25 cellular contexts compared by ENCODE assay signal in the genomic region with DNA sequence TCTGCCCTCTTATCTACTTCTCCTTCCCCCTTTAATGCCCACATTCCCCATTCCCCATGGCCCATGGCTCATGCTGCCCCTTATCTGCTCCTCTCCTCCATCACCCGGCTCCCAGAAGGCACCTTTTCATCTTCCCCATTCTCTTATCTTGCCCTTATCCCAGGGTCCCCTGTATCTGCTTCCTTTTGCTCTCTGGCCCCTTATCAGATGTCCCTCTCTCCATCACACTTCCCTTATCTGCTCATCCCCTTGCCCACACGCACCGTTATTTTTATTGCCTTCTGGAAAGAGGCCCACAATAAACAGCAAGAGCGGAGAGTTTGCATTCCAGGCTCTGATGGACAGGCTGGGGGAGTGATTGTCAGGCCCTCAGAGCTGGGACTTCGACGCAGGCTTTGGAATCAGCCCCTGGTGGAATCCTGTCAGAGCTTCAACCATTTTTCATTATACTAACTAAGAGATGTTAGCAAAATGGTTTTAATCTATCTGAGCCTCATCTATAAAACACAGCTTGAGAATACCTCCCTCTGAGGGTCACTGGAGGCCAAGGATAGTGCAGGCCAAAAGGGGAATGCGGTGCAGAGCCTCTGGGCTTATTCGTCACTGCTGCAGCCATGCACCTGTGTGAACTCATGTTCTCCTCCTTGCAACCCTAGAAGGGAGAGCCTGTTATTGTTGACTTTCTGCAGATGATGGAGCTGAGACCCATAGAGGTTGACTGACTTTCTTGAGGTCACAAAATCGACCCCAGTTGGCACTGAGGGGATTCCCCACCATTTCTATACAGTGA. TPM values are rescaled to one million over a fixed set of nuclear protein-coding genes. Genes with fewer than 3 reads are reported as not detected.
DNase-seq lines count a peak whose midpoint lies in the region; ATAC-seq, FAIRE-seq and TF ChIP-seq lines count a peak whose summit lies in the region.
"Had no signal": no experiment of that assay in that cellular context is flagged by ENCODE, and none has a peak within 500 bp of the region (broad histone marks: within the 10 kb centered on the region; RNA-seq: fewer than 3 reads in every experiment).

No MANE protein-coding gene starts in this region.

- H3K9me1 ChIP-seq in K562 (ENCODE audit: control insufficient read depth, insufficient read depth, low read length): no peaks in the 10 kb centered on the region

- peaks cover 10% of the 10 kb centered on the region for H3K27me3 Mint-ChIP-seq in neural progenitor cell (ENCODE audit: insufficient read depth, low read depth)

- no peak overlapping the region for H3K4me3 Mint-ChIP-seq in neural progenitor cell
- H3K4me3 Mint-ChIP-seq: CD8-positive, alpha-beta memory T cell had no signal

- DNase-seq in CMK (ENCODE audit: low read depth) (peak; percentile 61), SK-N-DZ (ENCODE audit: low spot score) (peak; percentile 35), K562 (ENCODE audit: extremely low read depth in 1 of 4, low spot score in 3 of 4) (peak in 2 of 4 experiments; percentile 28 to 60), neural progenitor cell (ENCODE audit: low spot score) (no peak), adrenal gland (no peak)
- DNase-seq in stimulated activated CD4-positive, alpha-beta T cell treated with anti-CD3 and anti-CD28 coated beads, Interleukin-15, amount 100 ng/mL, for 24 hours: no peak
- DNase-seq: AML-193; CD8-positive, alpha-beta memory T cell; DMS53; GF-D8; NCI-H1105; NCI-H146; NCI-H2029; NCI-H345; NCI-H774; NK-92 treated with Interleukin-12 subunit alpha and Interleukin-12 subunit beta, amount 100 ng/mL, for 24 hours had no signal

- no TSS peak for BruUV-seq in K562 (replicated peaks; lab: Mats Ljungman, UMichigan)

- in situ Hi-C loops in K562 (cut with MboI): no loop called here

- H3K9me3 ChIP-seq in K562 (replicated peaks; ENCODE audit: control insufficient read depth, insufficient read depth, low read depth, low read length) (no peaks in the 10 kb centered on the region), neural progenitor cell (ENCODE audit: low read depth) (no peaks in the 10 kb centered on the region), adrenal gland (replicated peaks in 1 of 3) (no peaks in the 10 kb centered on the region)

- H4K20me1 ChIP-seq in K562 (replicated peaks; ENCODE audit: control insufficient read depth, insufficient read depth, low read length): no peaks in the 10 kb centered on the region
- H4K20me1 ChIP-seq in neural progenitor cell (ENCODE audit: low read depth): no peaks in the 10 kb centered on the region

- H3K27me3 ChIP-seq in K562 (ENCODE audit: control insufficient read depth in 2 of 2, insufficient read depth in 2 of 2, low read length in 2 of 2) (no peaks in the 10 kb centered on the region), neural progenitor cell (no peaks in the 10 kb centered on the region), adrenal gland (no peaks in the 10 kb centered on the region)

- intact Hi-C loops in K562 (cut with micrococcal nuclease): no loop called here
- intact Hi-C loops in adrenal gland (cut with DNase I): loop anchor here in 1 of 2 donors (10.0 kb wide), 1 partner anchor 100 kb away; no protein-coding TSS in a partner anchor

- H3K27ac Mint-ChIP-seq in neural progenitor cell: peak overlapping the region; percentile 9
- H3K27ac Mint-ChIP-seq: CD8-positive, alpha-beta memory T cell had no signal

- no peak for TF ChIP-seq RAD21 in K562 (CRISPR knock-in tag; conservative IDR thresholded peaks at IDR 0.05 in 1 of 2, IDR thresholded peaks at IDR 0.05 in 1 of 2)

- no peaks in the 10 kb centered on the region for H3K36me3 Mint-ChIP-seq in neural progenitor cell
- H3K36me3 Mint-ChIP-seq: CD8-positive, alpha-beta memory T cell had no signal

- no peak overlapping the region; a peak in 1 of 4 replicates for H3K9ac ChIP-seq in K562 (ENCODE audit: insufficient read depth in 1 of 2, low read depth in 2 of 2, low read length in 2 of 2)
- H3K9ac ChIP-seq in neural progenitor cell: no peak overlapping the region
- H3K9ac ChIP-seq: KMS-11 had no signal

- ATAC-seq in K562: peak; percentile 25
- no peak for ATAC-seq in HG03520 (IDR thresholded peaks at IDR 0.05; ENCODE audit: unreplicated experiment)
- ATAC-seq in HG03025 (IDR thresholded peaks at IDR 0.05; ENCODE audit: low FRiP score, unreplicated experiment): no peak
- ATAC-seq: Panc1 had no signal

- POLR2A ChIA-PET in K562 (lab: Yijun Ruan, JAX): interaction anchor here (1.1 kb wide), 1 partner anchor 104 kb away, joined by 3 read pairs; no protein-coding TSS in a partner anchor

- H2AFZ ChIP-seq in K562 (ENCODE audit: low read depth, low read length) (no peak overlapping the region; the same call in 1 of the 2 replicates), neural progenitor cell (replicated peaks) (peak overlapping the region; percentile 42)

- H3F3A ChIP-seq in neural progenitor cell (ENCODE audit: low read depth): no peaks in the 10 kb centered on the region

- no peak overlapping the region; the same call in 1 of the 2 replicates for H3K4me2 ChIP-seq in K562 (ENCODE audit: insufficient read depth, low read length)
- no peak overlapping the region for H3K4me2 ChIP-seq in neural progenitor cell
- H3K4me2 ChIP-seq: KMS-11 had no signal

- no peaks in the 10 kb centered on the region for H3K79me2 ChIP-seq in K562 (ENCODE audit: control insufficient read depth, insufficient read depth, low read length)
- H3K79me2 ChIP-seq in neural progenitor cell (ENCODE audit: low read depth): no peaks in the 10 kb centered on the region

- H3K27ac ChIP-seq in K562 (ENCODE audit: extremely low read depth, low read depth, low read length): no peak overlapping the region
- no peak overlapping the region for H3K27ac ChIP-seq in neural progenitor cell
- H3K27ac ChIP-seq in adrenal gland: no peak overlapping the region
- H3K27ac ChIP-seq: C4-2B, KMS-11 had no signal

- TF ChIP-seq POLR2A in K562 (conservative IDR thresholded peaks at IDR 0.05) (no peak), adrenal gland (IDR thresholded peaks at IDR 0.05) (no peak)

- H3K36me3 ChIP-seq in K562 (ENCODE audit: control insufficient read depth, insufficient read depth, low read length) (no peaks in the 10 kb centered on the region), neural progenitor cell (no peaks in the 10 kb centered on the region), adrenal gland (replicated peaks in 1 of 2) (no peaks in the 10 kb centered on the region)

- TF ChIP-seq CTCF in K562 (IDR thresholded peaks at IDR 0.05 in 2 of 3, conservative IDR thresholded peaks at IDR 0.05 in 1 of 3; ENCODE audit: insufficient read depth in 2 of 3, low read depth in 1 of 3, low read length in 3 of 3) (no peak), neural progenitor cell (IDR thresholded peaks at IDR 0.05) (no peak), adrenal gland (IDR thresholded peaks at IDR 0.05) (no peak)

- CTCF ChIA-PET in K562 (lab: Yijun Ruan, JAX; ENCODE audit: low intra/inter-chr PET ratio): interaction anchor here (0.8 kb wide), 1 partner anchor 13 kb away, joined by 3 read pairs; no protein-coding TSS in a partner anchor

- H3K9me3 Mint-ChIP-seq in neural progenitor cell: no peaks in the 10 kb centered on the region

- no peak overlapping the region for H3K4me3 ChIP-seq in K562
- no peak overlapping the region for H3K4me3 ChIP-seq in neural progenitor cell
- H3K4me3 ChIP-seq in adrenal gland: no peak overlapping the region

- H3K4me1 Mint-ChIP-seq in neural progenitor cell: peaks cover 7% of the 10 kb centered on the region
- H3K4me1 Mint-ChIP-seq: CD8-positive, alpha-beta memory T cell had no signal

- peak; percentile 52; the same call in 1 of the 2 replicates for TF ChIP-seq EP300 in K562 (IDR thresholded peaks at IDR 0.05; ENCODE audit: low read length)

- H3K4me1 ChIP-seq in K562 (replicated peaks in 1 of 2; ENCODE audit: control insufficient read depth in 2 of 2, insufficient read depth in 2 of 2, low read length in 2 of 2): peaks cover 10 to 23% of the 10 kb centered on the region in 2 experiments; a peak in 4 of 5 replicates
- no peaks in the 10 kb centered on the region for H3K4me1 ChIP-seq in neural progenitor cell
- no peaks in the 10 kb centered on the region for H3K4me1 ChIP-seq in adrenal gland (replicated peaks in 1 of 2)

- FAIRE-seq in K562 (lab: Jason Lieb, UNC): no peak
- FAIRE-seq: D721Med, H54 had no signal

- 6% methylated on average over 9 of the region's 9 CpGs for WGBS in K562 (ENCODE audit: insufficient coverage, low coverage, missing lambda C conversion rate)
- WGBS in adrenal gland, 4 donors: 41 to 53% (median 51%) methylated on average over 9 of the region's 9 CpGs

RNA-seq across cellular contexts. Expression of a gene that starts 37.0 kb away (rescaled TPM):
- polyA plus RNA-seq in SK-N-DZ (2014; cell fraction: cytosol; rRNA removed): not detected in 2 replicates
- polyA plus RNA-seq in SK-N-DZ (2014; cell fraction: nucleus; rRNA removed): not detected in 2 replicates
- not detected in 2 replicates for total RNA-seq in K562 (2011; cell fraction: chromatin; rRNA removed; ENCODE audit: low replicate concordance)
- total RNA-seq in K562 (2011; cell fraction: nucleolus; rRNA removed): not detected in 2 replicates
- not detected in 2 replicates for total RNA-seq in K562 (2011; cell fraction: nucleoplasm; rRNA removed)
- total RNA-seq in K562 (2014; rRNA removed) (not detected in 2 replicates), K562 (2014; rRNA removed; fragmentation: Illumina TruSeq; extraction: Trizol) (not detected in 2 replicates), K562 (2015; rRNA removed; fragmentation: Illumina TruSeq; extraction: Trizol) (not detected in 2 replicates), K562 (2021) (not detected in 2 replicates), neural progenitor cell (ENCODE audit: low replicate concordance) (1.4 and 2.2 TPM in 2 replicates), adrenal gland (1 to 10 TPM in 1 of 8 donors, under 1 TPM in 6, not detected in 1; 0.25 to 1.1 (median 0.65) TPM)
- polyA plus RNA-seq in K562 (2011; rRNA removed) (not detected in 2 replicates), K562 (2014; fragmentation: Illumina TruSeq; extraction: Trizol) (not detected in 2 replicates), K562 (2014; fragmentation: Nextera tagmentation; extraction: Ambion mirVana) (not detected), K562 (2014; rRNA removed) (not detected in 2 replicates), adrenal gland (under 1 TPM; 0.08 to 0.59 (median 0.17) TPM)
- not detected in 2 replicates for polyA plus RNA-seq in K562 (2011; cell fraction: cytosol; rRNA removed)
- polyA plus RNA-seq in K562 (2011; cell fraction: nucleus; rRNA removed): not detected in 2 replicates
- not detected in 2 replicates for polyA plus RNA-seq in K562 (2012)
- polyA minus RNA-seq in K562 (2011; rRNA and poly(A)+ RNA removed): not detected in 2 replicates
- not detected in 2 replicates for polyA minus RNA-seq in K562 (2011; cell fraction: cytosol; rRNA and poly(A)+ RNA removed)
- polyA minus RNA-seq in K562 (2011; cell fraction: nucleus; rRNA and poly(A)+ RNA removed): not detected in 2 replicates
- total RNA-seq: A172; CD8-positive, alpha-beta memory T cell had no signal
- polyA plus RNA-seq: AG04450; CD8-positive, alpha-beta memory T cell had no signal

Comparison
In these comparisons a context has a peak if more than half of its experiments do, and no peak if none do; other contexts are left out.
1. DNase-seq: peak in CMK (single experiment) and SK-N-DZ (single experiment); none in neural progenitor cell (single experiment), adrenal gland (0 of 7) and stimulated activated CD4-positive, alpha-beta T cell treated with anti-CD3 and anti-CD28 coated beads, Interleukin-15, amount 100 ng/mL, for 24 hours (single experiment).